In the genomic region with DNA sequence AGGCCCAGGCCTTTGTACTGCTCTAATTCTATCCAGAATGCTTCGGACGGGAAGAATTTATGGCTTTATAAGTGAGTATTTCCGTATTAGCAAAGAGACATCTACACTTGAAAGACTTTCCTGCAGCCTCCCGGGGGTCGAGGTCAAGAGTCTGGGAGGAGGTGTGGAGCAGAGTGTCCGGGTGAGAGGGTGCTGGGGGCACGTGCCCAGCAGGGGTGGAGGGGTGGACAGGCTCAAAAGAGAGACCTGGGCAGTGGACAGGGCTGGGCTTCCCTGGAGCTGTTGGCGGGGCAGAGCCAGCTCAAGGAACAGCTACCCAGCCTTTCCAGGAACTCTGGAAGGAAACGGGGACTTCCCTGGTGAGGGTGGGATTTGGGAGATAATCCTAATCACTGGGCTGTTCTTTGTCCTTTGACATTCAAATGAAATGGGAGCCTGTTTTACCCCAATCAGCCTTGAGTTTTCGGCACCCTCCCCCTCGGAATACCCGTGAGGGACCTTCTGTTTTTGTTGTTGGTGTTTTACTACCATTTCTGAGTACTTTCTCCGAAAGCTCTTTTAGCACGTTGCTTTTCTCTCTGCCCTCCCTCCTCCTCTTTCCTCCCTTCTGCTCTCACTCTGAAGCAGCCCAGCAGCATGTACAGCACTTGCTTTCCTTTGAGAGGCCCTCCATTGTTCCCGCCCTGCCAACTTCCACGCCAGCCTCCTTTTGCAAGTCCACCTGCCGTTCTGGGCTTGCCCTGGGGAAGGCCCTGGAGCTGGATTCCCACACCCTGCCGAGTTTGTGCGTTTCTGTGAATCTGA, we compare ENCODE assay signal across 12 cellular contexts.
DNase-seq lines count a peak whose midpoint lies in the region; TF ChIP-seq lines count a peak whose summit lies in the region.
"Had no signal": no experiment of that assay in that cellular context is flagged by ENCODE, and none has a peak within 500 bp of the region (broad histone marks: within the 10 kb centered on the region; RNA-seq: fewer than 3 reads in every experiment).

No MANE protein-coding gene starts in this region.

- peaks cover 27% of the 10 kb centered on the region for H3K4me1 ChIP-seq in ovary (ENCODE audit: insufficient read depth)

- peak overlapping the region; percentile 52 to 65 for H3K27ac ChIP-seq in ovary
- H3K27ac ChIP-seq: upper lobe of left lung had no signal

- no peak for TF ChIP-seq CTCF in ovary (IDR thresholded peaks at IDR 0.05)

- intact Hi-C loops in ovary (cut with DNase I): loop anchor here in 1 of 4 donors (10.0 kb wide), 1 partner anchor 54 kb away; no protein-coding TSS in a partner anchor

- DNase-seq in H7 (peak; percentile 92), NCI-H2227 (lab: John Stamatoyannopoulos, UW; ENCODE audit: unreplicated experiment) (peak; percentile 46), iPS DF 19.7 (ENCODE audit: low read depth, low spot score) (peak; percentile 72), ovary (peak in 3 of 5 donors; percentile 36 to 53 (median 46)), germinal center (ENCODE audit: low spot score) (no peak), UCSD-AML1 (lab: John Stamatoyannopoulos, UW; ENCODE audit: unreplicated experiment) (no peak)
- DNase-seq in activated CD4-positive, alpha-beta T cell treated with anti-CD3 and anti-CD28 coated beads, Interleukin-2, amount 50 U/mL, for 48 hours: no peak
- DNase-seq in stimulated activated CD4-positive, alpha-beta T cell treated with anti-CD3 and anti-CD28 coated beads, Interleukin-4, amount 100 ng/mL, for 1 hour: no peak
- DNase-seq: activated CD4-positive, CD25-positive, alpha-beta regulatory T cell; activated effector memory CD4-positive, alpha-beta T cell treated with anti-CD3 and anti-CD28 coated beads, Interleukin-2, amount 50 U/mL, for 16 hours; stimulated activated CD4-positive, alpha-beta T cell treated with anti-CD3 and anti-CD28 coated beads, Interleukin-1b, Interleukin-23, amount 100 ng/mL, for 48 hours had no signal

- no peak for TF ChIP-seq POLR2A in ovary (IDR thresholded peaks at IDR 0.05)

- H3K27me3 ChIP-seq in H7 (ENCODE audit: control insufficient read depth, insufficient read depth, low read length): no peaks in the 10 kb centered on the region
- H3K27me3 ChIP-seq in ovary: no peaks in the 10 kb centered on the region
- H3K27me3 ChIP-seq: upper lobe of left lung had no signal

- no peaks in the 10 kb centered on the region for H3K36me3 ChIP-seq in H7 (replicated peaks; ENCODE audit: control insufficient read depth, insufficient read depth, low read length)
- H3K36me3 ChIP-seq in ovary: no peaks in the 10 kb centered on the region
- H3K36me3 ChIP-seq: upper lobe of left lung had no signal

- H3K4me3 ChIP-seq in H7 (ENCODE audit: insufficient read depth, low read depth, low read length): peak overlapping the region; percentile 12
- H3K4me3 ChIP-seq in ovary: no peak overlapping the region
- H3K4me3 ChIP-seq: upper lobe of left lung had no signal

- no peaks in the 10 kb centered on the region for H3K9me3 ChIP-seq in ovary
- H3K9me3 ChIP-seq: upper lobe of left lung had no signal

- no peak for TF ChIP-seq EP300 in ovary (IDR thresholded peaks at IDR 0.05)

- 28 to 34% (median 34%) methylated on average over 19 of the region's 19 CpGs for WGBS in ovary, 3 donors

Comparison
In these comparisons a context has a peak if more than half of its experiments do, and no peak if none do; other contexts are left out.
1. DNase-seq: peak in H7 (single experiment), NCI-H2227 (single experiment), iPS DF 19.7 (single experiment) and ovary (3 of 5); none in germinal center (single experiment), activated CD4-positive, alpha-beta T cell treated with anti-CD3 and anti-CD28 coated beads, Interleukin-2, amount 50 U/mL, for 48 hours (0 of 2), UCSD-AML1 (single experiment) and stimulated activated CD4-positive, alpha-beta T cell treated with anti-CD3 and anti-CD28 coated beads, Interleukin-4, amount 100 ng/mL, for 1 hour (single experiment).